In the genomic region with DNA sequence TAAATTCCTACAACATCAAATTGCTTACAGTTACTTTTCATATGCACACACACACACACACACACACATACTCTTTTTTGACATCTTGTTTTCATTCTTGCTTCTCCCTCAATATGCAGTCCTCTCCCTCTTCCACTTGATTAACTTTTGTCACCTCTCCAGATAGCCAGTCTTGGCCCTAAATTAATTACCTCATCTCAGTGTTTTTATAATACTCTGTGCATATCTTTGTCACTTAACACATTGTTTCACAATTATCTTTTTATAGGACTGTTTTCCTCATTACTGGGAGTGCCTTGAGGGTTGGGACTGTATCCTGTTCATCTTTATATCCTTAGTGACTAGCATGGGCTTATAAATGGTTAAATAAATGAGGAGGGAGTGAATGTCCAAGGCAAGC, we compare ENCODE assay signal across 31 cellular contexts. TPM values are rescaled to one million over a fixed set of nuclear protein-coding genes. Genes with fewer than 3 reads are reported as not detected.
DNase-seq lines count a peak whose midpoint lies in the region; ATAC-seq, FAIRE-seq and TF ChIP-seq lines count a peak whose summit lies in the region.
"Had no signal": no experiment of that assay in that cellular context is flagged by ENCODE, and none has a peak within 500 bp of the region (broad histone marks: within the 10 kb centered on the region; RNA-seq: fewer than 3 reads in every experiment).

No MANE protein-coding gene starts in this region.

- no peak for TF ChIP-seq EP300 in gastroesophageal sphincter (IDR thresholded peaks at IDR 0.05)
- no peak for TF ChIP-seq EP300 in sigmoid colon (IDR thresholded peaks at IDR 0.05)

- H3K36me3 ChIP-seq in ascending aorta (no peaks in the 10 kb centered on the region), gastroesophageal sphincter (no peaks in the 10 kb centered on the region), sigmoid colon (no peaks in the 10 kb centered on the region)
- H3K36me3 ChIP-seq: BLaER1, vagina had no signal

- ATAC-seq in gastroesophageal sphincter, result no peak
- ATAC-seq in GM18505 (IDR thresholded peaks at IDR 0.05; ENCODE audit: unreplicated experiment), result no peak
- ATAC-seq: activated naive CD4-positive, alpha-beta T cell treated with anti-CD3 and anti-CD28 coated beads, Interleukin-2, amount 50 U/mL, for 72 hours; HCT116 had no signal

- peak; percentile 32 for DNase-seq in EH (ENCODE audit: low read depth)
- DNase-seq in ascending aorta (ENCODE audit: low spot score in 2 of 2), result no peak
- no peak for DNase-seq in sigmoid colon
- no peak for DNase-seq in urothelium cell line (ENCODE audit: low spot score)
- DNase-seq in HuH-7.5 (ENCODE audit: low spot score), result no peak
- DNase-seq: activated CD4-positive, alpha-beta T cell treated with anti-CD3 and anti-CD28 coated beads for 48 hours; activated CD8-positive, alpha-beta memory T cell treated with anti-CD3 and anti-CD28 coated beads for 24 hours; activated T-cell treated with anti-CD3 and anti-CD28 coated beads for 4 hours; amygdala; cortex of kidney; DMS53; effector memory CD4-positive, alpha-beta T cell; head of caudate nucleus; NCI-H2107; nephron progenitor cell; retina; small intestine; stimulated activated naive CD4-positive, alpha-beta T cell treated with Interleukin-2 at 50 U/mL for 16 hours; T1000 had no signal

- FAIRE-seq in urothelium cell line (lab: Jason Lieb, UNC), result no peak
- FAIRE-seq: G401.6, keratinocyte, small intestine had no signal

- peak overlapping the region; percentile 72 to 78 for H3K27ac ChIP-seq in ascending aorta
- peak overlapping the region; percentile 81 to 99 (median 94) for H3K27ac ChIP-seq in gastroesophageal sphincter
- H3K27ac ChIP-seq in sigmoid colon, result peak overlapping the region; percentile 76 to 90 (median 86)
- H3K27ac ChIP-seq: BLaER1, epithelial cell of prostate, VCaP had no signal

- H3K4me1 ChIP-seq in ascending aorta (peaks cover 9 to 75% of the 10 kb centered on the region in 2 donors), gastroesophageal sphincter (peaks cover 22 to 100% (median 51%) of the 10 kb centered on the region in 3 donors), sigmoid colon (peaks cover 0 to 100% (median 87%) of the 10 kb centered on the region in 4 donors)
- H3K4me1 ChIP-seq: BLaER1 had no signal

- no peak for TF ChIP-seq POLR2A in gastroesophageal sphincter (IDR thresholded peaks at IDR 0.05)
- TF ChIP-seq POLR2A in sigmoid colon (IDR thresholded peaks at IDR 0.05), result no peak
- no peak for TF ChIP-seq POLR2A in GM18505 (IDR thresholded peaks at IDR 0.05; ENCODE audit: borderline replicate concordance, extremely low read depth, insufficient read depth, insufficient read length)

- TF ChIP-seq CTCF in ascending aorta (IDR thresholded peaks at IDR 0.05) (no peak), gastroesophageal sphincter (IDR thresholded peaks at IDR 0.05) (no peak), sigmoid colon (IDR thresholded peaks at IDR 0.05) (no peak)

- H3K9me3 ChIP-seq in ascending aorta, result no peaks in the 10 kb centered on the region
- no peaks in the 10 kb centered on the region for H3K9me3 ChIP-seq in gastroesophageal sphincter
- H3K9me3 ChIP-seq in sigmoid colon, result no peaks in the 10 kb centered on the region
- H3K9me3 ChIP-seq: BLaER1, vagina had no signal

- H3K27me3 ChIP-seq in ascending aorta, result no peaks in the 10 kb centered on the region
- H3K27me3 ChIP-seq in gastroesophageal sphincter, result no peaks in the 10 kb centered on the region
- H3K27me3 ChIP-seq in sigmoid colon, result no peaks in the 10 kb centered on the region
- H3K27me3 ChIP-seq: BLaER1, vagina had no signal

- peak overlapping the region in 1 of 2 donors; percentile 15 for H3K4me3 ChIP-seq in ascending aorta
- no peak overlapping the region for H3K4me3 ChIP-seq in gastroesophageal sphincter
- peak overlapping the region in 1 of 4 donors; percentile 0 for H3K4me3 ChIP-seq in sigmoid colon
- H3K4me3 ChIP-seq: BLaER1, lung, vagina had no signal

- intact Hi-C loops in ascending aorta (cut with DNase I) (loop anchor here (5.0 kb wide), 1 partner anchor 36 kb away; no protein-coding TSS in a partner anchor), sigmoid colon (cut with DNase I) (no loop called here)

RNA-seq across cellular contexts. Expression of gene SYNPO2, which starts 33.1 kb away (rescaled TPM):
- total RNA-seq in ascending aorta (178 TPM), gastroesophageal sphincter (1,000 to 10,000 TPM; 1,547 to 3,168 (median 2,047) TPM), sigmoid colon (1,000 to 10,000 TPM in 3 of 4 donors, 100 to 1,000 TPM in 1; 611 to 1,591 (median 1,204) TPM)
- 10 to 100 TPM in 1 of 3 donors, 1 to 10 TPM in 2; 2.1 to 34.6 (median 9.0) TPM for polyA plus RNA-seq in sigmoid colon
- polyA plus RNA-seq: IgD-negative memory B cell had no signal
